ENCODE assay signal across 1 cellular context in the genomic region with DNA sequence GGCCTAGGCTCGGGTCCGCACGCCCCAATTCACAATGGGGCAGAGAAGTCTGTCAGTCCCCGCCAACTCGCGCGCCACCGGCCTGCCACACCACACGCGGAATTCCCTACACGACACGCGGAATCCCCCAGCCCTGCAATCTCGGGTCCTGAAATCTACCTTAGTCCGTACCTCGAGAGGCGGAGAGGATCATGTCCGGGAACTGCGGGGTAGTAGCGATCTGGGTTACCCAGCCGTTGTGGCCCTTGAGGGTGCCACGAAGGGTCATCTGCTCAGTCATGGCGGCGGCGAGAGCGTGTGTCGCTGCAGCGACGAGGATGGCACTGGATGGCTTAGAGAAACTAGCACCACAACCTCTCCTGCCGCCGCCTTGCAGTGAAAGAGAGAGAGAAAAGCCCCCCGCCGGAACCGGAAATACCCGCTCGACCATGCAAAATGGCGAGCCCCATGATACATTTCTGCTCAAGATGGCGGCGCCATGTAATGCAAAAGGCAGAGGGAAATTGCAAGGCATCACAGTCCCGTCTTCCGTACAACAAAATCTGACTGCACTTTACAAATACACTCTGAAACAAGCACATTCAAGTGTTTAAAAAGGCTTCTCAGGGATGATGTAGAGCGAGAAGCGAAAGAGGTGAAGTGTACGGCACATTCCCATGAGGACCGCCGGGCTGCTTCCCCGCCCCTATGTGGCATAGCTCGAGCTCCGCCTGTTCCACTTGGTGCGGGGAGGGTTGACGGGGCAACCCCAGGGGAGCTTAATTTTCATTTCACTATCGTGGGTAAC.
TF ChIP-seq lines count a peak whose summit lies in the region.

A gene (minus strand): TSS at position 386 of the 787 bp plus-strand sequence. CDS start 106 bp downstream, at position 280.

TF ChIP-seq in K562, 482 proteins besides CTCF, POLR2A, EP300 and RAD21 (continued from another document and continues in another):
- TF ChIP-seq, protein P1, sequence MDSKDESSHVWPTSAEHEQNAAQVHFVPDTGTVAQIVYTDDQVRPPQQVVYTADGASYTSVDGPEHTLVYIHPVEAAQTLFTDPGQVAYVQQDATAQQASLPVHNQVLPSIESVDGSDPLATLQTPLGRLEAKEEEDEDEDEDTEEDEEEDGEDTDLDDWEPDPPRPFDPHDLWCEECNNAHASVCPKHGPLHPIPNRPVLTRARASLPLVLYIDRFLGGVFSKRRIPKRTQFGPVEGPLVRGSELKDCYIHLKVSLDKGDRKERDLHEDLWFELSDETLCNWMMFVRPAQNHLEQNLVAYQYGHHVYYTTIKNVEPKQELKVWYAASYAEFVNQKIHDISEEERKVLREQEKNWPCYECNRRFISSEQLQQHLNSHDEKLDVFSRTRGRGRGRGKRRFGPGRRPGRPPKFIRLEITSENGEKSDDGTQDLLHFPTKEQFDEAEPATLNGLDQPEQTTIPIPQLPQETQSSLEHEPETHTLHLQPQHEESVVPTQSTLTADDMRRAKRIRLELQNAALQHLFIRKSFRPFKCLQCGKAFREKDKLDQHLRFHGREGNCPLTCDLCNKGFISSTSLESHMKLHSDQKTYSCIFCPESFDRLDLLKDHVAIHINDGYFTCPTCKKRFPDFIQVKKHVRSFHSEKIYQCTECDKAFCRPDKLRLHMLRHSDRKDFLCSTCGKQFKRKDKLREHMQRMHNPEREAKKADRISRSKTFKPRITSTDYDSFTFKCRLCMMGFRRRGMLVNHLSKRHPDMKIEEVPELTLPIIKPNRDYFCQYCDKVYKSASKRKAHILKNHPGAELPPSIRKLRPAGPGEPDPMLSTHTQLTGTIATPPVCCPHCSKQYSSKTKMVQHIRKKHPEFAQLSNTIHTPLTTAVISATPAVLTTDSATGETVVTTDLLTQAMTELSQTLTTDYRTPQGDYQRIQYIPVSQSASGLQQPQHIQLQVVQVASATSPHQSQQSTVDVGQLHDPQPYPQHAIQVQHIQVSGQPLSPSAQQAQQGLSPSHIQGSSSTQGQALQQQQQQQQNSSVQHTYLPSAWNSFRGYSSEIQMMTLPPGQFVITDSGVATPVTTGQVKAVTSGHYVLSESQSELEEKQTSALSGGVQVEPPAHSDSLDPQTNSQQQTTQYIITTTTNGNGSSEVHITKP (IDR thresholded peaks at IDR 0.05; ENCODE audit: partially characterized antibody): no peak
- TF ChIP-seq, protein P2, sequence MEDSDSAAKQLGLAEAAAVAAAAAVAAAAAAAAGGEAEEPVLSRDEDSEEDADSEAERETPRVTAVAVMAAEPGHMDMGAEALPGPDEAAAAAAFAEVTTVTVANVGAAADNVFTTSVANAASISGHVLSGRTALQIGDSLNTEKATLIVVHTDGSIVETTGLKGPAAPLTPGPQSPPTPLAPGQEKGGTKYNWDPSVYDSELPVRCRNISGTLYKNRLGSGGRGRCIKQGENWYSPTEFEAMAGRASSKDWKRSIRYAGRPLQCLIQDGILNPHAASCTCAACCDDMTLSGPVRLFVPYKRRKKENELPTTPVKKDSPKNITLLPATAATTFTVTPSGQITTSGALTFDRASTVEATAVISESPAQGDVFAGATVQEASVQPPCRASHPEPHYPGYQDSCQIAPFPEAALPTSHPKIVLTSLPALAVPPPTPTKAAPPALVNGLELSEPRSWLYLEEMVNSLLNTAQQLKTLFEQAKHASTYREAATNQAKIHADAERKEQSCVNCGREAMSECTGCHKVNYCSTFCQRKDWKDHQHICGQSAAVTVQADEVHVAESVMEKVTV (CRISPR knock-in tag; IDR thresholded peaks at IDR 0.05): no peak
- TF ChIP-seq ZNF124 (CRISPR knock-in tag; IDR thresholded peaks at IDR 0.05): no peak
- TF ChIP-seq, protein P3, sequence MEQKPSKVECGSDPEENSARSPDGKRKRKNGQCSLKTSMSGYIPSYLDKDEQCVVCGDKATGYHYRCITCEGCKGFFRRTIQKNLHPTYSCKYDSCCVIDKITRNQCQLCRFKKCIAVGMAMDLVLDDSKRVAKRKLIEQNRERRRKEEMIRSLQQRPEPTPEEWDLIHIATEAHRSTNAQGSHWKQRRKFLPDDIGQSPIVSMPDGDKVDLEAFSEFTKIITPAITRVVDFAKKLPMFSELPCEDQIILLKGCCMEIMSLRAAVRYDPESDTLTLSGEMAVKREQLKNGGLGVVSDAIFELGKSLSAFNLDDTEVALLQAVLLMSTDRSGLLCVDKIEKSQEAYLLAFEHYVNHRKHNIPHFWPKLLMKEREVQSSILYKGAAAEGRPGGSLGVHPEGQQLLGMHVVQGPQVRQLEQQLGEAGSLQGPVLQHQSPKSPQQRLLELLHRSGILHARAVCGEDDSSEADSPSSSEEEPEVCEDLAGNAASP (IDR thresholded peaks at IDR 0.05): no peak
- TF ChIP-seq, protein P4, sequence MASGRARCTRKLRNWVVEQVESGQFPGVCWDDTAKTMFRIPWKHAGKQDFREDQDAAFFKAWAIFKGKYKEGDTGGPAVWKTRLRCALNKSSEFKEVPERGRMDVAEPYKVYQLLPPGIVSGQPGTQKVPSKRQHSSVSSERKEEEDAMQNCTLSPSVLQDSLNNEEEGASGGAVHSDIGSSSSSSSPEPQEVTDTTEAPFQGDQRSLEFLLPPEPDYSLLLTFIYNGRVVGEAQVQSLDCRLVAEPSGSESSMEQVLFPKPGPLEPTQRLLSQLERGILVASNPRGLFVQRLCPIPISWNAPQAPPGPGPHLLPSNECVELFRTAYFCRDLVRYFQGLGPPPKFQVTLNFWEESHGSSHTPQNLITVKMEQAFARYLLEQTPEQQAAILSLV (tag; IDR thresholded peaks at IDR 0.05): no peak
- no peak for TF ChIP-seq PRMT5 (CRISPR knock-in tag; IDR thresholded peaks at IDR 0.05)
- no peak for TF ChIP-seq ZNF253 (CRISPR knock-in tag; conservative IDR thresholded peaks at IDR 0.05)
- TF ChIP-seq RCOR1 (IDR thresholded peaks at IDR 0.05; ENCODE audit: borderline replicate concordance in 1 of 2, low read depth in 2 of 2, low read length in 2 of 2): 0 out of 4 replicates have a peak, but pooled peaks of 1 of the 2 experiments have one; percentile 2
- peak; percentile 98 for TF ChIP-seq EP400 (IDR thresholded peaks at IDR 0.05)
- no peak for TF ChIP-seq SRSF7 (optimal IDR thresholded peaks at IDR 0.05; ENCODE audit: low read depth, low read length)
- peak; percentile 75 for TF ChIP-seq ZNF263 (CRISPR knock-in tag; IDR thresholded peaks at IDR 0.05; ENCODE audit: borderline replicate concordance)
- 0 out of 2 replicates have a peak, but pooled peaks have one; percentile 31 for TF ChIP-seq ZBTB17 (CRISPR knock-in tag; IDR thresholded peaks at IDR 0.05)
- peak; percentile 95 for TF ChIP-seq BRD9 (IDR thresholded peaks at IDR 0.05; ENCODE audit: low read depth, partially characterized antibody)
- TF ChIP-seq ZBTB7A (IDR thresholded peaks at IDR 0.05; ENCODE audit: borderline replicate concordance, control insufficient read depth, low read depth, low read length): peak; percentile 83
- TF ChIP-seq, protein P5, sequence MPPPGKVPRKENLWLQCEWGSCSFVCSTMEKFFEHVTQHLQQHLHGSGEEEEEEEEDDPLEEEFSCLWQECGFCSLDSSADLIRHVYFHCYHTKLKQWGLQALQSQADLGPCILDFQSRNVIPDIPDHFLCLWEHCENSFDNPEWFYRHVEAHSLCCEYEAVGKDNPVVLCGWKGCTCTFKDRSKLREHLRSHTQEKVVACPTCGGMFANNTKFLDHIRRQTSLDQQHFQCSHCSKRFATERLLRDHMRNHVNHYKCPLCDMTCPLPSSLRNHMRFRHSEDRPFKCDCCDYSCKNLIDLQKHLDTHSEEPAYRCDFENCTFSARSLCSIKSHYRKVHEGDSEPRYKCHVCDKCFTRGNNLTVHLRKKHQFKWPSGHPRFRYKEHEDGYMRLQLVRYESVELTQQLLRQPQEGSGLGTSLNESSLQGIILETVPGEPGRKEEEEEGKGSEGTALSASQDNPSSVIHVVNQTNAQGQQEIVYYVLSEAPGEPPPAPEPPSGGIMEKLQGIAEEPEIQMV (tag; conservative IDR thresholded peaks at IDR 0.05; ENCODE audit: low read depth): no peak
- no peak; the same call in 1 of the 2 replicates for TF ChIP-seq ZNF766 (CRISPR knock-in tag; conservative IDR thresholded peaks at IDR 0.05)
- no peak for TF ChIP-seq MTF1 (CRISPR knock-in tag; IDR thresholded peaks at IDR 0.05; ENCODE audit: borderline replicate concordance)
- TF ChIP-seq, protein P6, sequence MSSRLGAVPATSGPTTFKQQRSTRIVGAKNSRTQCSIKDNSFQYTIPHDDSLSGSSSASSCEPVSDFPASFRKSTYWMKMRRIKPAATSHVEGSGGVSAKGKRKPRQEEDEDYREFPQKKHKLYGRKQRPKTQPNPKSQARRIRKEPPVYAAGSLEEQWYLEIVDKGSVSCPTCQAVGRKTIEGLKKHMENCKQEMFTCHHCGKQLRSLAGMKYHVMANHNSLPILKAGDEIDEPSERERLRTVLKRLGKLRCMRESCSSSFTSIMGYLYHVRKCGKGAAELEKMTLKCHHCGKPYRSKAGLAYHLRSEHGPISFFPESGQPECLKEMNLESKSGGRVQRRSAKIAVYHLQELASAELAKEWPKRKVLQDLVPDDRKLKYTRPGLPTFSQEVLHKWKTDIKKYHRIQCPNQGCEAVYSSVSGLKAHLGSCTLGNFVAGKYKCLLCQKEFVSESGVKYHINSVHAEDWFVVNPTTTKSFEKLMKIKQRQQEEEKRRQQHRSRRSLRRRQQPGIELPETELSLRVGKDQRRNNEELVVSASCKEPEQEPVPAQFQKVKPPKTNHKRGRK (tag; IDR thresholded peaks at IDR 0.05): no peak
- TF ChIP-seq, protein P7, sequence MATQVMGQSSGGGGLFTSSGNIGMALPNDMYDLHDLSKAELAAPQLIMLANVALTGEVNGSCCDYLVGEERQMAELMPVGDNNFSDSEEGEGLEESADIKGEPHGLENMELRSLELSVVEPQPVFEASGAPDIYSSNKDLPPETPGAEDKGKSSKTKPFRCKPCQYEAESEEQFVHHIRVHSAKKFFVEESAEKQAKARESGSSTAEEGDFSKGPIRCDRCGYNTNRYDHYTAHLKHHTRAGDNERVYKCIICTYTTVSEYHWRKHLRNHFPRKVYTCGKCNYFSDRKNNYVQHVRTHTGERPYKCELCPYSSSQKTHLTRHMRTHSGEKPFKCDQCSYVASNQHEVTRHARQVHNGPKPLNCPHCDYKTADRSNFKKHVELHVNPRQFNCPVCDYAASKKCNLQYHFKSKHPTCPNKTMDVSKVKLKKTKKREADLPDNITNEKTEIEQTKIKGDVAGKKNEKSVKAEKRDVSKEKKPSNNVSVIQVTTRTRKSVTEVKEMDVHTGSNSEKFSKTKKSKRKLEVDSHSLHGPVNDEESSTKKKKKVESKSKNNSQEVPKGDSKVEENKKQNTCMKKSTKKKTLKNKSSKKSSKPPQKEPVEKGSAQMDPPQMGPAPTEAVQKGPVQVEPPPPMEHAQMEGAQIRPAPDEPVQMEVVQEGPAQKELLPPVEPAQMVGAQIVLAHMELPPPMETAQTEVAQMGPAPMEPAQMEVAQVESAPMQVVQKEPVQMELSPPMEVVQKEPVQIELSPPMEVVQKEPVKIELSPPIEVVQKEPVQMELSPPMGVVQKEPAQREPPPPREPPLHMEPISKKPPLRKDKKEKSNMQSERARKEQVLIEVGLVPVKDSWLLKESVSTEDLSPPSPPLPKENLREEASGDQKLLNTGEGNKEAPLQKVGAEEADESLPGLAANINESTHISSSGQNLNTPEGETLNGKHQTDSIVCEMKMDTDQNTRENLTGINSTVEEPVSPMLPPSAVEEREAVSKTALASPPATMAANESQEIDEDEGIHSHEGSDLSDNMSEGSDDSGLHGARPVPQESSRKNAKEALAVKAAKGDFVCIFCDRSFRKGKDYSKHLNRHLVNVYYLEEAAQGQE (CRISPR knock-in tag; IDR thresholded peaks at IDR 0.05; ENCODE audit: low read depth): no peak
- TF ChIP-seq, protein P8, sequence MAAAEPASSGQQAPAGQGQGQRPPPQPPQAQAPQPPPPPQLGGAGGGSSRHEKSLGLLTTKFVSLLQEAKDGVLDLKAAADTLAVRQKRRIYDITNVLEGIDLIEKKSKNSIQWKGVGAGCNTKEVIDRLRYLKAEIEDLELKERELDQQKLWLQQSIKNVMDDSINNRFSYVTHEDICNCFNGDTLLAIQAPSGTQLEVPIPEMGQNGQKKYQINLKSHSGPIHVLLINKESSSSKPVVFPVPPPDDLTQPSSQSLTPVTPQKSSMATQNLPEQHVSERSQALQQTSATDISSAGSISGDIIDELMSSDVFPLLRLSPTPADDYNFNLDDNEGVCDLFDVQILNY (CRISPR knock-in tag; IDR thresholded peaks at IDR 0.05): peak; percentile 34; the same call in 1 of the 2 replicates
- peak; percentile 19 to 30; a peak in 1 of 4 replicates for TF ChIP-seq NRF1 (conservative IDR thresholded peaks at IDR 0.05 in 1 of 2, IDR thresholded peaks at IDR 0.05 in 1 of 2)
- peak; percentile 56 for TF ChIP-seq C11orf30 (IDR thresholded peaks at IDR 0.05; ENCODE audit: low read depth)
- TF ChIP-seq ATF1 (CRISPR knock-in tag; IDR thresholded peaks at IDR 0.05): no peak
- peak; percentile 66 for TF ChIP-seq ATF1 (tag; IDR thresholded peaks at IDR 0.05)
- 0 out of 2 replicates have a peak, but pooled peaks have one; percentile 21 for TF ChIP-seq ZNF764 (CRISPR knock-in tag; IDR thresholded peaks at IDR 0.05; ENCODE audit: low read depth)
- peak; percentile 16; the same call in 1 of the 2 replicates for TF ChIP-seq TCF7 (IDR thresholded peaks at IDR 0.05; ENCODE audit: borderline replicate concordance)
- TF ChIP-seq, protein P9, sequence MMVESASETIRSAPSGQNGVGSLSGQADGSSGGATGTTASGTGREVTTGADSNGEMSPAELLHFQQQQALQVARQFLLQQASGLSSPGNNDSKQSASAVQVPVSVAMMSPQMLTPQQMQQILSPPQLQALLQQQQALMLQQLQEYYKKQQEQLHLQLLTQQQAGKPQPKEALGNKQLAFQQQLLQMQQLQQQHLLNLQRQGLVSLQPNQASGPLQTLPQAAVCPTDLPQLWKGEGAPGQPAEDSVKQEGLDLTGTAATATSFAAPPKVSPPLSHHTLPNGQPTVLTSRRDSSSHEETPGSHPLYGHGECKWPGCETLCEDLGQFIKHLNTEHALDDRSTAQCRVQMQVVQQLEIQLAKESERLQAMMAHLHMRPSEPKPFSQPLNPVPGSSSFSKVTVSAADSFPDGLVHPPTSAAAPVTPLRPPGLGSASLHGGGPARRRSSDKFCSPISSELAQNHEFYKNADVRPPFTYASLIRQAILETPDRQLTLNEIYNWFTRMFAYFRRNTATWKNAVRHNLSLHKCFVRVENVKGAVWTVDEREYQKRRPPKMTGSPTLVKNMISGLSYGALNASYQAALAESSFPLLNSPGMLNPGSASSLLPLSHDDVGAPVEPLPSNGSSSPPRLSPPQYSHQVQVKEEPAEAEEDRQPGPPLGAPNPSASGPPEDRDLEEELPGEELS (CRISPR knock-in tag; IDR thresholded peaks at IDR 0.05; ENCODE audit: borderline replicate concordance): no peak
- peak; percentile 89 for TF ChIP-seq LCOR (CRISPR knock-in tag; IDR thresholded peaks at IDR 0.05)
- TF ChIP-seq JUN (IDR thresholded peaks at IDR 0.05; ENCODE audit: borderline replicate concordance, low read depth, low read length): peak; percentile 30; the same call in 1 of the 2 replicates
- TF ChIP-seq JUN (CRISPR knock-in tag; IDR thresholded peaks at IDR 0.05; ENCODE audit: borderline replicate concordance): peak; percentile 61; the same call in 1 of the 2 replicates
- TF ChIP-seq, protein P10, sequence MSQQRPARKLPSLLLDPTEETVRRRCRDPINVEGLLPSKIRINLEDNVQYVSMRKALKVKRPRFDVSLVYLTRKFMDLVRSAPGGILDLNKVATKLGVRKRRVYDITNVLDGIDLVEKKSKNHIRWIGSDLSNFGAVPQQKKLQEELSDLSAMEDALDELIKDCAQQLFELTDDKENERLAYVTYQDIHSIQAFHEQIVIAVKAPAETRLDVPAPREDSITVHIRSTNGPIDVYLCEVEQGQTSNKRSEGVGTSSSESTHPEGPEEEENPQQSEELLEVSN (IDR thresholded peaks at IDR 0.05; ENCODE audit: borderline replicate concordance in 1 of 2, extremely low read depth in 1 of 2, insufficient read depth in 1 of 2, insufficient read length in 1 of 2, low read depth in 1 of 2, low read length in 1 of 2, poor library complexity in 1 of 2, severe bottlenecking in 1 of 2): peak in 1 of 2 experiments; percentile 12
- TF ChIP-seq TEAD4 (IDR thresholded peaks at IDR 0.05; ENCODE audit: low read length): peak; percentile 76
- TF ChIP-seq TEAD4 (CRISPR knock-in tag; IDR thresholded peaks at IDR 0.05; ENCODE audit: borderline replicate concordance): peak; percentile 75; the same call in 1 of the 2 replicates
- TF ChIP-seq TCFL5 (CRISPR knock-in tag; conservative IDR thresholded peaks at IDR 0.05): no peak
- no peak for TF ChIP-seq PURB (CRISPR knock-in tag; IDR thresholded peaks at IDR 0.05; ENCODE audit: low read depth)
- peak; percentile 62 for TF ChIP-seq MXI1 (IDR thresholded peaks at IDR 0.05; ENCODE audit: low read depth, low read length)
